8 cellular contexts compared by ENCODE assay signal in genomic region chr3:28241221-28242160, GRCh38. TPM values are rescaled to one million over a fixed set of nuclear protein-coding genes. Genes with fewer than 3 reads are reported as not detected.
A peak's percentile ranks its signal among the peaks of the same experiment; 100 is the strongest.
DNase-seq lines count a peak whose midpoint lies in the region; ATAC-seq, FAIRE-seq and TF ChIP-seq lines count a peak whose summit lies in the region.

Gene CMC1, plus strand, starts transcription at chr3:28241619. Its CDS starts 175 bp downstream, at chr3:28241794.

- peak within 1 kb of the TSS; percentile 85 for H3K4me3 ChIP-seq in psoas muscle

- intact Hi-C loops in left ventricle myocardium superior (cut with micrococcal nuclease) (no loop called here), psoas muscle (cut with DNase I) (no loop called here)

- FAIRE-seq in urothelium cell line (lab: Jason Lieb, UNC), result peak; percentile 85

- ATAC-seq in GM18498 (IDR thresholded peaks at IDR 0.05; ENCODE audit: unreplicated experiment) (peak; percentile 97), HG02938 (IDR thresholded peaks at IDR 0.05; ENCODE audit: unreplicated experiment) (peak; percentile 90), left ventricle myocardium superior (peak; percentile 100), psoas muscle (peak; percentile 99 to 100 (median 100))

- no peaks in the 10 kb centered on the region for H3K36me3 ChIP-seq in psoas muscle (ENCODE audit: insufficient read depth in 1 of 2, low read depth in 1 of 2)

- peak; percentile 76 to 86 for DNase-seq in NCI-H187 (lab: John Stamatoyannopoulos, UW)
- peak; percentile 79 to 92 (median 85) for DNase-seq in T-helper 2 cell
- peak; percentile 99 for DNase-seq in left ventricle myocardium superior
- peak; percentile 98 to 99 for DNase-seq in psoas muscle
- DNase-seq in urothelium cell line (ENCODE audit: low spot score), result peak; percentile 96

- H3K27ac ChIP-seq in angular gyrus (ENCODE audit: low read depth, low read length) (peak within 1 kb of the TSS; percentile 62), psoas muscle (peak within 1 kb of the TSS; percentile 82)

- H3K4me1 ChIP-seq in psoas muscle, result peaks cover 16% of the 10 kb centered on the region

- no peaks in the 10 kb centered on the region for H3K9me3 ChIP-seq in psoas muscle

- no peak for TF ChIP-seq CTCF in psoas muscle (IDR thresholded peaks at IDR 0.05)

- 0 to 1% (median 0%) methylated on average over 58 to 68 of the region's 68 CpGs for WGBS in psoas muscle, 3 donors

- no peaks in the 10 kb centered on the region for H3K27me3 ChIP-seq in psoas muscle (ENCODE audit: insufficient read depth in 3 of 3, low read length in 2 of 3)

RNA-seq across cellular contexts. Expression of gene CMC1, which starts in this region (rescaled TPM):
- total RNA-seq in left ventricle myocardium superior (35.9 TPM), psoas muscle (10 to 100 TPM; 14.4 to 23.2 (median 15.9) TPM)
- polyA plus RNA-seq in psoas muscle, result 10 to 100 TPM; 49.6 to 73.4 (median 54.4) TPM

Comparison
In these comparisons a context has a peak if more than half of its experiments do, and no peak if none do; other contexts are left out.
1. Peak in every context shown above with its lines: DNase-seq, ATAC-seq, H3K4me3 ChIP-seq and H3K27ac ChIP-seq.